In genomic region chr10:61031341-61031740, GRCh38 we compare ENCODE assay signal across 5 cellular contexts.
"Had no signal": no experiment of that assay in that cellular context is flagged by ENCODE, and none has a peak within 500 bp of the region (broad histone marks: within the 10 kb centered on the region; RNA-seq: fewer than 3 reads in every experiment).

No MANE protein-coding gene starts in this region.

- H3K4me3 Mint-ChIP-seq: GM23338, H9, IgD-negative memory B cell had no signal

- H3K4me3 ChIP-seq: GM23338 had no signal

- H3K27ac Mint-ChIP-seq: GM23338, H9, IgD-negative memory B cell had no signal

- H3K9me3 Mint-ChIP-seq: GM23338, H9 had no signal

- H2AFZ ChIP-seq: GM23338 had no signal

- H3K36me3 Mint-ChIP-seq: IgD-negative memory B cell had no signal

- H3K27ac ChIP-seq: HL-60 had no signal

- H3K4me2 ChIP-seq: GM23338 had no signal

- DNase-seq: H9, HCEC 1CT had no signal
